Comparison of ENCODE assay signal across 1 cellular context in the genomic region with DNA sequence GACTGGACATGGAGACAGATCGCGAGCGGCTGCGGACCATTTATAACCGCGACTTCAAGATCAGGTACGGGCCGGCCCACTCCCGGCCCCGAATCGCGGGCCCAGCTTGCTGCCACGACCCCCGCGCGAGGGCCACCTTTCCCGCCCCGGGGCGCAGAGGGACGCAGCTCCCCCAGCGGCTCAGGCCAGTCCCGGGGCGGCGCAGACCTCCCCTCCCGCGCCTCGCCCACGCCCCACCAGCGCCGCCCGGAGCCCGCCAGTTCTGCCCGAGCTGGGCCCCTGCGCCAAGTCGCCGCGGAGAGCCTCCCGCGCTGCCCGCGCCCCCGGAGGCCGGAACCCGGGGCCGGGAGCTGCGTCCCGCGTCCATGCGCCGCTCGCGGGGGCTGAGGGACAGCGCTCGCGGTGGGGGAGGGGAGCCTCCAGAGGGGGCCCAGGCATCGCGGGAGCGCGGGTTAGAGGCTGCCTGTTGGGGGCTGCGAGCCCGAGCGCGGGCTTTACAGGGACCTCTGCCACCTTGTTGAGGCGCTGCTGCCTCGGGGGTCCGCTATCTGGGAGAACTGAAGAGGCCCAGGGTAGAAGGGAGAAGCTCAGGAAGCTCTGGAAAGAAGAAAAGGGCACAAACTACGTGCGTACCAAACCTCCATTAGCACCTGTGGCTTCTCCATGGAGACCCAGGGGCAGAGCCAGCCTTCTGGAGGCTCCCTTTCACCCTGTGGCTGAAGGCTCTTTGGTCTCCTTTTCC.
TF ChIP-seq lines count a peak whose summit lies in the region.

No MANE protein-coding gene starts in this region.

TF ChIP-seq in HEK293, 187 proteins besides CTCF, POLR2A, EP300 and RAD21 (continued from another document):
- TF ChIP-seq, protein P1, sequence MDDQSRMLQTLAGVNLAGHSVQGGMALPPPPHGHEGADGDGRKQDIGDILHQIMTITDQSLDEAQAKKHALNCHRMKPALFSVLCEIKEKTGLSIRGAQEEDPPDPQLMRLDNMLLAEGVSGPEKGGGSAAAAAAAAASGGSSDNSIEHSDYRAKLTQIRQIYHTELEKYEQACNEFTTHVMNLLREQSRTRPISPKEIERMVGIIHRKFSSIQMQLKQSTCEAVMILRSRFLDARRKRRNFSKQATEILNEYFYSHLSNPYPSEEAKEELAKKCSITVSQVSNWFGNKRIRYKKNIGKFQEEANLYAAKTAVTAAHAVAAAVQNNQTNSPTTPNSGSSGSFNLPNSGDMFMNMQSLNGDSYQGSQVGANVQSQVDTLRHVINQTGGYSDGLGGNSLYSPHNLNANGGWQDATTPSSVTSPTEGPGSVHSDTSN (CRISPR knock-in tag; IDR thresholded peaks at IDR 0.05): peak; percentile 86; the same call in 1 of the 2 replicates
- TF ChIP-seq, protein P2, sequence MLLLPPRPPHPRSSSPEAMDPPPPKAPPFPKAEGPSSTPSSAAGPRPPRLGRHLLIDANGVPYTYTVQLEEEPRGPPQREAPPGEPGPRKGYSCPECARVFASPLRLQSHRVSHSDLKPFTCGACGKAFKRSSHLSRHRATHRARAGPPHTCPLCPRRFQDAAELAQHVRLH (tag by site-specific recombination; IDR thresholded peaks at IDR 0.05): no peak
- TF ChIP-seq, protein P3, sequence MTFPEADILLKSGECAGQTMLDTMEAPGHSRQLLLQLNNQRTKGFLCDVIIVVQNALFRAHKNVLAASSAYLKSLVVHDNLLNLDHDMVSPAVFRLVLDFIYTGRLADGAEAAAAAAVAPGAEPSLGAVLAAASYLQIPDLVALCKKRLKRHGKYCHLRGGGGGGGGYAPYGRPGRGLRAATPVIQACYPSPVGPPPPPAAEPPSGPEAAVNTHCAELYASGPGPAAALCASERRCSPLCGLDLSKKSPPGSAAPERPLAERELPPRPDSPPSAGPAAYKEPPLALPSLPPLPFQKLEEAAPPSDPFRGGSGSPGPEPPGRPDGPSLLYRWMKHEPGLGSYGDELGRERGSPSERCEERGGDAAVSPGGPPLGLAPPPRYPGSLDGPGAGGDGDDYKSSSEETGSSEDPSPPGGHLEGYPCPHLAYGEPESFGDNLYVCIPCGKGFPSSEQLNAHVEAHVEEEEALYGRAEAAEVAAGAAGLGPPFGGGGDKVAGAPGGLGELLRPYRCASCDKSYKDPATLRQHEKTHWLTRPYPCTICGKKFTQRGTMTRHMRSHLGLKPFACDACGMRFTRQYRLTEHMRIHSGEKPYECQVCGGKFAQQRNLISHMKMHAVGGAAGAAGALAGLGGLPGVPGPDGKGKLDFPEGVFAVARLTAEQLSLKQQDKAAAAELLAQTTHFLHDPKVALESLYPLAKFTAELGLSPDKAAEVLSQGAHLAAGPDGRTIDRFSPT (tag by site-specific recombination; IDR thresholded peaks at IDR 0.05): no peak
- TF ChIP-seq ZNF621 (tag by site-specific recombination; IDR thresholded peaks at IDR 0.05): no peak
- peak; percentile 81 for TF ChIP-seq ZBTB8A (tag by site-specific recombination; IDR thresholded peaks at IDR 0.05)
- TF ChIP-seq, protein P4, sequence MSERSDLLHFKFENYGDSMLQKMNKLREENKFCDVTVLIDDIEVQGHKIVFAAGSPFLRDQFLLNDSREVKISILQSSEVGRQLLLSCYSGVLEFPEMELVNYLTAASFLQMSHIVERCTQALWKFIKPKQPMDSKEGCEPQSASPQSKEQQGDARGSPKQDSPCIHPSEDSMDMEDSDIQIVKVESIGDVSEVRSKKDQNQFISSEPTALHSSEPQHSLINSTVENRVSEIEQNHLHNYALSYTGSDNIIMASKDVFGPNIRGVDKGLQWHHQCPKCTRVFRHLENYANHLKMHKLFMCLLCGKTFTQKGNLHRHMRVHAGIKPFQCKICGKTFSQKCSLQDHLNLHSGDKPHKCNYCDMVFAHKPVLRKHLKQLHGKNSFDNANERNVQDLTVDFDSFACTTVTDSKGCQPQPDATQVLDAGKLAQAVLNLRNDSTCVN (tag by site-specific recombination; optimal IDR thresholded peaks at IDR 0.05): peak; percentile 89
- peak; percentile 74 for TF ChIP-seq GLIS1 (tag by site-specific recombination; IDR thresholded peaks at IDR 0.05)
- TF ChIP-seq ZFHX2 (tag by site-specific recombination; conservative IDR thresholded peaks at IDR 0.05): peak; percentile 81
- 0 out of 2 replicates have a peak, but pooled peaks have one; percentile 41 for TF ChIP-seq ZSCAN30 (tag by site-specific recombination; IDR thresholded peaks at IDR 0.05)
- peak; percentile 39; the same call in 1 of the 2 replicates for TF ChIP-seq ZNF394 (tag by site-specific recombination; IDR thresholded peaks at IDR 0.05; ENCODE audit: borderline replicate concordance)
- no peak for TF ChIP-seq ZNF184 (tag by site-specific recombination; IDR thresholded peaks at IDR 0.05)
- no peak for TF ChIP-seq ZNF558 (tag by site-specific recombination; IDR thresholded peaks at IDR 0.05)
- 0 out of 2 replicates have a peak, but pooled peaks have one; percentile 19 for TF ChIP-seq ZBTB7A (tag by site-specific recombination; IDR thresholded peaks at IDR 0.05; ENCODE audit: low read depth)
- no peak for TF ChIP-seq ZNF629 (tag by site-specific recombination; IDR thresholded peaks at IDR 0.05)
- TF ChIP-seq MEIS1 (CRISPR knock-in tag; IDR thresholded peaks at IDR 0.05; ENCODE audit: borderline replicate concordance): 0 out of 2 replicates have a peak, but pooled peaks have one; percentile 11
- no peak for TF ChIP-seq YY2 (tag by site-specific recombination; IDR thresholded peaks at IDR 0.05)
- no peak for TF ChIP-seq ZNF221 (tag by site-specific recombination; IDR thresholded peaks at IDR 0.05; ENCODE audit: borderline replicate concordance)
- TF ChIP-seq KLF16 (tag by site-specific recombination; IDR thresholded peaks at IDR 0.05): no peak
- TF ChIP-seq SCRT2 (tag by site-specific recombination; IDR thresholded peaks at IDR 0.05): peak; percentile 99
- TF ChIP-seq ZNF266 (tag by site-specific recombination; IDR thresholded peaks at IDR 0.05; ENCODE audit: low read depth): no peak
- no peak for TF ChIP-seq ZNF202 (tag by site-specific recombination; IDR thresholded peaks at IDR 0.05; ENCODE audit: borderline replicate concordance)
- TF ChIP-seq, protein P5, sequence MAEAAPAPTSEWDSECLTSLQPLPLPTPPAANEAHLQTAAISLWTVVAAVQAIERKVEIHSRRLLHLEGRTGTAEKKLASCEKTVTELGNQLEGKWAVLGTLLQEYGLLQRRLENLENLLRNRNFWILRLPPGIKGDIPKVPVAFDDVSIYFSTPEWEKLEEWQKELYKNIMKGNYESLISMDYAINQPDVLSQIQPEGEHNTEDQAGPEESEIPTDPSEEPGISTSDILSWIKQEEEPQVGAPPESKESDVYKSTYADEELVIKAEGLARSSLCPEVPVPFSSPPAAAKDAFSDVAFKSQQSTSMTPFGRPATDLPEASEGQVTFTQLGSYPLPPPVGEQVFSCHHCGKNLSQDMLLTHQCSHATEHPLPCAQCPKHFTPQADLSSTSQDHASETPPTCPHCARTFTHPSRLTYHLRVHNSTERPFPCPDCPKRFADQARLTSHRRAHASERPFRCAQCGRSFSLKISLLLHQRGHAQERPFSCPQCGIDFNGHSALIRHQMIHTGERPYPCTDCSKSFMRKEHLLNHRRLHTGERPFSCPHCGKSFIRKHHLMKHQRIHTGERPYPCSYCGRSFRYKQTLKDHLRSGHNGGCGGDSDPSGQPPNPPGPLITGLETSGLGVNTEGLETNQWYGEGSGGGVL (tag by site-specific recombination; IDR thresholded peaks at IDR 0.05): no peak
- peak; percentile 96 for TF ChIP-seq SCRT1 (tag by site-specific recombination; IDR thresholded peaks at IDR 0.05; ENCODE audit: borderline replicate concordance)
- TF ChIP-seq, protein P6, sequence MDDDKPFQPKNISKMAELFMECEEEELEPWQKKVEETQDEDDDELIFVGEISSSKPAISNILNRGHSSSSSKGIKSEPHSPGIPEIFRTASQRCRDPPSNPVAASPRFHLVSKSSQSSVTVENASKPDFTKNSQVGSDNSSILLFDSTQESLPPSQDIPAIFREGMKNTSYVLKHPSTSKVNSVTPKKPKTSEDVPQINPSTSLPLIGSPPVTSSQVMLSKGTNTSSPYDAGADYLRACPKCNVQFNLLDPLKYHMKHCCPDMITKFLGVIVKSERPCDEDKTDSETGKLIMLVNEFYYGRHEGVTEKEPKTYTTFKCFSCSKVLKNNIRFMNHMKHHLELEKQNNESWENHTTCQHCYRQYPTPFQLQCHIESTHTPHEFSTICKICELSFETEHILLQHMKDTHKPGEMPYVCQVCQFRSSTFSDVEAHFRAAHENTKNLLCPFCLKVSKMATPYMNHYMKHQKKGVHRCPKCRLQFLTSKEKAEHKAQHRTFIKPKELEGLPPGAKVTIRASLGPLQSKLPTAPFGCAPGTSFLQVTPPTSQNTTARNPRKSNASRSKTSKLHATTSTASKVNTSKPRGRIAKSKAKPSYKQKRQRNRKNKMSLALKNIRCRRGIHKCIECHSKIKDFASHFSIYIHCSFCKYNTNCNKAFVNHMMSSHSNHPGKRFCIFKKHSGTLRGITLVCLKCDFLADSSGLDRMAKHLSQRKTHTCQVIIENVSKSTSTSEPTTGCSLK (tag by site-specific recombination; IDR thresholded peaks at IDR 0.05): no peak
- no peak for TF ChIP-seq ZNF837 (tag by site-specific recombination; IDR thresholded peaks at IDR 0.05)
- no peak for TF ChIP-seq ZNF660 (tag by site-specific recombination; IDR thresholded peaks at IDR 0.05)
- TF ChIP-seq TRIM28 (IDR thresholded peaks at IDR 0.05; ENCODE audit: borderline replicate concordance, low read length): 0 out of 2 replicates have a peak, but pooled peaks have one; percentile 29
- peak; percentile 54; the same call in 1 of the 2 replicates for TF ChIP-seq ZNF677 (tag by site-specific recombination; IDR thresholded peaks at IDR 0.05)
- no peak for TF ChIP-seq ZNF311 (tag by site-specific recombination; IDR thresholded peaks at IDR 0.05; ENCODE audit: borderline replicate concordance)
- 0 out of 2 replicates have a peak, but pooled peaks have one; percentile 7 for TF ChIP-seq EGR2 (tag by site-specific recombination; IDR thresholded peaks at IDR 0.05; ENCODE audit: low read depth)
- TF ChIP-seq, protein P7, sequence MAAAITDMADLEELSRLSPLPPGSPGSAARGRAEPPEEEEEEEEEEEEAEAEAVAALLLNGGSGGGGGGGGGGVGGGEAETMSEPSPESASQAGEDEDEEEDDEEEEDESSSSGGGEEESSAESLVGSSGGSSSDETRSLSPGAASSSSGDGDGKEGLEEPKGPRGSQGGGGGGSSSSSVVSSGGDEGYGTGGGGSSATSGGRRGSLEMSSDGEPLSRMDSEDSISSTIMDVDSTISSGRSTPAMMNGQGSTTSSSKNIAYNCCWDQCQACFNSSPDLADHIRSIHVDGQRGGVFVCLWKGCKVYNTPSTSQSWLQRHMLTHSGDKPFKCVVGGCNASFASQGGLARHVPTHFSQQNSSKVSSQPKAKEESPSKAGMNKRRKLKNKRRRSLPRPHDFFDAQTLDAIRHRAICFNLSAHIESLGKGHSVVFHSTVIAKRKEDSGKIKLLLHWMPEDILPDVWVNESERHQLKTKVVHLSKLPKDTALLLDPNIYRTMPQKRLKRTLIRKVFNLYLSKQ (tag by site-specific recombination; IDR thresholded peaks at IDR 0.05; ENCODE audit: borderline replicate concordance): no peak
- TF ChIP-seq, protein P8, sequence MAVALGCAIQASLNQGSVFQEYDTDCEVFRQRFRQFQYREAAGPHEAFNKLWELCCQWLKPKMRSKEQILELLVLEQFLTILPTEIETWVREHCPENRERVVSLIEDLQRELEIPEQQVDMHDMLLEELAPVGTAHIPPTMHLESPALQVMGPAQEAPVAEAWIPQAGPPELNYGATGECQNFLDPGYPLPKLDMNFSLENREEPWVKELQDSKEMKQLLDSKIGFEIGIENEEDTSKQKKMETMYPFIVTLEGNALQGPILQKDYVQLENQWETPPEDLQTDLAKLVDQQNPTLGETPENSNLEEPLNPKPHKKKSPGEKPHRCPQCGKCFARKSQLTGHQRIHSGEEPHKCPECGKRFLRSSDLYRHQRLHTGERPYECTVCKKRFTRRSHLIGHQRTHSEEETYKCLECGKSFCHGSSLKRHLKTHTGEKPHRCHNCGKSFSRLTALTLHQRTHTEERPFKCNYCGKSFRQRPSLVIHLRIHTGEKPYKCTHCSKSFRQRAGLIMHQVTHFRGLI (tag by site-specific recombination; IDR thresholded peaks at IDR 0.05): peak; percentile 38; the same call in 1 of the 2 replicates
- no peak for TF ChIP-seq PRDM1 (tag by site-specific recombination; IDR thresholded peaks at IDR 0.05)
- TF ChIP-seq KLF7 (tag by site-specific recombination; IDR thresholded peaks at IDR 0.05; ENCODE audit: borderline replicate concordance): no peak
- TF ChIP-seq, protein P9, sequence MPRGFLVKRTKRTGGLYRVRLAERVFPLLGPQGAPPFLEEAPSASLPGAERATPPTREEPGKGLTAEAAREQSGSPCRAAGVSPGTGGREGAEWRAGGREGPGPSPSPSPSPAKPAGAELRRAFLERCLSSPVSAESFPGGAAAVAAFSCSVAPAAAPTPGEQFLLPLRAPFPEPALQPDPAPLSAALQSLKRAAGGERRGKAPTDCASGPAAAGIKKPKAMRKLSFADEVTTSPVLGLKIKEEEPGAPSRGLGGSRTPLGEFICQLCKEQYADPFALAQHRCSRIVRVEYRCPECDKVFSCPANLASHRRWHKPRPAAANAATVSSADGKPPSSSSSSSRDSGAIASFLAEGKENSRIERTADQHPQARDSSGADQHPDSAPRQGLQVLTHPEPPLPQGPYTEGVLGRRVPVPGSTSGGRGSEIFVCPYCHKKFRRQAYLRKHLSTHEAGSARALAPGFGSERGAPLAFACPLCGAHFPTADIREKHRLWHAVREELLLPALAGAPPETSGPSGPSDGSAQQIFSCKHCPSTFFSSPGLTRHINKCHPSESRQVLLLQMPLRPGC (tag by site-specific recombination; IDR thresholded peaks at IDR 0.05): no peak
- TF ChIP-seq ZFP41 (tag by site-specific recombination; IDR thresholded peaks at IDR 0.05; ENCODE audit: borderline replicate concordance): no peak
- TF ChIP-seq ZNF560 (tag by site-specific recombination; IDR thresholded peaks at IDR 0.05; ENCODE audit: borderline replicate concordance): no peak
- no peak for TF ChIP-seq ZNF501 (tag by site-specific recombination; IDR thresholded peaks at IDR 0.05)
- TF ChIP-seq, protein P10, sequence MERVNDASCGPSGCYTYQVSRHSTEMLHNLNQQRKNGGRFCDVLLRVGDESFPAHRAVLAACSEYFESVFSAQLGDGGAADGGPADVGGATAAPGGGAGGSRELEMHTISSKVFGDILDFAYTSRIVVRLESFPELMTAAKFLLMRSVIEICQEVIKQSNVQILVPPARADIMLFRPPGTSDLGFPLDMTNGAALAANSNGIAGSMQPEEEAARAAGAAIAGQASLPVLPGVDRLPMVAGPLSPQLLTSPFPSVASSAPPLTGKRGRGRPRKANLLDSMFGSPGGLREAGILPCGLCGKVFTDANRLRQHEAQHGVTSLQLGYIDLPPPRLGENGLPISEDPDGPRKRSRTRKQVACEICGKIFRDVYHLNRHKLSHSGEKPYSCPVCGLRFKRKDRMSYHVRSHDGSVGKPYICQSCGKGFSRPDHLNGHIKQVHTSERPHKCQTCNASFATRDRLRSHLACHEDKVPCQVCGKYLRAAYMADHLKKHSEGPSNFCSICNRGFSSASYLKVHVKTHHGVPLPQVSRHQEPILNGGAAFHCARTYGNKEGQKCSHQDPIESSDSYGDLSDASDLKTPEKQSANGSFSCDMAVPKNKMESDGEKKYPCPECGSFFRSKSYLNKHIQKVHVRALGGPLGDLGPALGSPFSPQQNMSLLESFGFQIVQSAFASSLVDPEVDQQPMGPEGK (tag by site-specific recombination; IDR thresholded peaks at IDR 0.05): peak; percentile 70
